ENCODE assay signal across 2 cellular contexts in genomic region chr12:45203767-45204166, GRCh38.
TF ChIP-seq lines count a peak whose summit lies in the region.

No MANE protein-coding gene starts in this region.

TF ChIP-seq in K562, 482 proteins besides CTCF, POLR2A, EP300 and RAD21:
- TF ChIP-seq SPI1 (IDR thresholded peaks at IDR 0.05; ENCODE audit: borderline replicate concordance, low read depth, low read length) (no peak), POU5F1 (IDR thresholded peaks at IDR 0.05; ENCODE audit: borderline replicate concordance, low read depth, low read length, partially characterized antibody) (no peak), CAMTA2 (CRISPR knock-in tag; conservative IDR thresholded peaks at IDR 0.05) (no peak), POLR2G (IDR thresholded peaks at IDR 0.05; ENCODE audit: low read depth, low read length) (no peak), HDGF (IDR thresholded peaks at IDR 0.05) (no peak), BACH1 (tag; IDR thresholded peaks at IDR 0.05) (no peak), CEBPG (CRISPR knock-in tag; IDR thresholded peaks at IDR 0.05) (no peak), CEBPG (tag; conservative IDR thresholded peaks at IDR 0.05 in 1 of 2, IDR thresholded peaks at IDR 0.05 in 1 of 2) (peak in 1 of 2 experiments; percentile 37; a peak in 1 of 4 replicates), CEBPB (tag; IDR thresholded peaks at IDR 0.05) (peak; percentile 73), CREM (IDR thresholded peaks at IDR 0.05; ENCODE audit: low read depth) (no peak), E2F3 (CRISPR knock-in tag; IDR thresholded peaks at IDR 0.05) (no peak)
- TF ChIP-seq, protein P1, sequence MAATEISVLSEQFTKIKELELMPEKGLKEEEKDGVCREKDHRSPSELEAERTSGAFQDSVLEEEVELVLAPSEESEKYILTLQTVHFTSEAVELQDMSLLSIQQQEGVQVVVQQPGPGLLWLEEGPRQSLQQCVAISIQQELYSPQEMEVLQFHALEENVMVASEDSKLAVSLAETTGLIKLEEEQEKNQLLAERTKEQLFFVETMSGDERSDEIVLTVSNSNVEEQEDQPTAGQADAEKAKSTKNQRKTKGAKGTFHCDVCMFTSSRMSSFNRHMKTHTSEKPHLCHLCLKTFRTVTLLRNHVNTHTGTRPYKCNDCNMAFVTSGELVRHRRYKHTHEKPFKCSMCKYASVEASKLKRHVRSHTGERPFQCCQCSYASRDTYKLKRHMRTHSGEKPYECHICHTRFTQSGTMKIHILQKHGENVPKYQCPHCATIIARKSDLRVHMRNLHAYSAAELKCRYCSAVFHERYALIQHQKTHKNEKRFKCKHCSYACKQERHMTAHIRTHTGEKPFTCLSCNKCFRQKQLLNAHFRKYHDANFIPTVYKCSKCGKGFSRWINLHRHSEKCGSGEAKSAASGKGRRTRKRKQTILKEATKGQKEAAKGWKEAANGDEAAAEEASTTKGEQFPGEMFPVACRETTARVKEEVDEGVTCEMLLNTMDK (IDR thresholded peaks at IDR 0.05; ENCODE audit: borderline replicate concordance, insufficient read depth, low read depth, low read length, poor library complexity, severe bottlenecking) = no peak

TF ChIP-seq in HepG2, 621 proteins besides CTCF, POLR2A, EP300 and RAD21 (continues in another document):
- TF ChIP-seq GATAD2A (CRISPR knock-in tag; IDR thresholded peaks at IDR 0.05) (peak; percentile 60; the same call in 1 of the 2 replicates), HOMEZ (CRISPR knock-in tag; IDR thresholded peaks at IDR 0.05; ENCODE audit: low read depth) (peak; percentile 93), HIC2 (CRISPR knock-in tag; IDR thresholded peaks at IDR 0.05; ENCODE audit: low read depth) (no peak), FOXP1 (IDR thresholded peaks at IDR 0.05) (no peak), FOXP1 (CRISPR knock-in tag; IDR thresholded peaks at IDR 0.05) (0 out of 2 replicates have a peak, but pooled peaks have one; percentile 11), POGZ (CRISPR knock-in tag; IDR thresholded peaks at IDR 0.05) (peak; percentile 57; the same call in 1 of the 2 replicates), CREM (IDR thresholded peaks at IDR 0.05) (peak; percentile 14; the same call in 1 of the 2 replicates), CREM (CRISPR knock-in tag; IDR thresholded peaks at IDR 0.05) (no peak), HMG20A (CRISPR knock-in tag; IDR thresholded peaks at IDR 0.05; ENCODE audit: borderline replicate concordance) (peak; percentile 44; the same call in 1 of the 2 replicates), RBAK (CRISPR knock-in tag; IDR thresholded peaks at IDR 0.05) (no peak), ZSCAN25 (CRISPR knock-in tag; IDR thresholded peaks at IDR 0.05) (no peak), RARA (CRISPR knock-in tag; IDR thresholded peaks at IDR 0.05) (peak; percentile 39), ZNF276 (CRISPR knock-in tag; IDR thresholded peaks at IDR 0.05; ENCODE audit: low read depth) (no peak), CEBPG (CRISPR knock-in tag; IDR thresholded peaks at IDR 0.05) (peak; percentile 86), PAXIP1 (CRISPR knock-in tag; conservative IDR thresholded peaks at IDR 0.05) (peak; percentile 61; the same call in 1 of the 2 replicates), ZNF331 (CRISPR knock-in tag; IDR thresholded peaks at IDR 0.05) (peak; percentile 33; the same call in 1 of the 2 replicates), PPARG (CRISPR knock-in tag; conservative IDR thresholded peaks at IDR 0.05) (peak; percentile 77), HNF4G (IDR thresholded peaks at IDR 0.05; ENCODE audit: borderline replicate concordance, low read depth, low read length) (peak; percentile 37; the same call in 1 of the 2 replicates), HNF4G (CRISPR knock-in tag; IDR thresholded peaks at IDR 0.05; ENCODE audit: borderline replicate concordance, low read depth) (no peak), HNF4A (CRISPR knock-in tag; IDR thresholded peaks at IDR 0.05) (peak; percentile 83), NCOR1 (IDR thresholded peaks at IDR 0.05; ENCODE audit: borderline replicate concordance, low read length) (peak; percentile 51; the same call in 1 of the 2 replicates), SP5 (CRISPR knock-in tag; IDR thresholded peaks at IDR 0.05; ENCODE audit: borderline replicate concordance, low read depth) (no peak), FOXA3 (CRISPR knock-in tag; IDR thresholded peaks at IDR 0.05) (0 out of 2 replicates have a peak, but pooled peaks have one; percentile 29), ATF6 (CRISPR knock-in tag; conservative IDR thresholded peaks at IDR 0.05) (no peak), EHMT2 (IDR thresholded peaks at IDR 0.05; ENCODE audit: borderline replicate concordance, low read depth, low read length) (peak; percentile 59; the same call in 1 of the 2 replicates), KAT2B (IDR thresholded peaks at IDR 0.05; ENCODE audit: borderline replicate concordance, low read depth, low read length) (no peak), FOXO1 (CRISPR knock-in tag; IDR thresholded peaks at IDR 0.05) (peak; percentile 13; the same call in 1 of the 2 replicates), NFIB (CRISPR knock-in tag; IDR thresholded peaks at IDR 0.05; ENCODE audit: borderline replicate concordance) (no peak), KLF16 (CRISPR knock-in tag; IDR thresholded peaks at IDR 0.05) (peak in 1 of 2 experiments; percentile 23; a peak in 1 of 4 replicates), FOSL1 (CRISPR knock-in tag; IDR thresholded peaks at IDR 0.05; ENCODE audit: borderline replicate concordance) (no peak), CREB1 (IDR thresholded peaks at IDR 0.05) (no peak), CREB1 (CRISPR knock-in tag; IDR thresholded peaks at IDR 0.05) (0 out of 2 replicates have a peak, but pooled peaks have one; percentile 16), SALL1 (CRISPR knock-in tag; IDR thresholded peaks at IDR 0.05) (peak; percentile 25; the same call in 1 of the 2 replicates), ZNF546 (CRISPR knock-in tag; conservative IDR thresholded peaks at IDR 0.05) (no peak), ZNF644 (CRISPR knock-in tag; IDR thresholded peaks at IDR 0.05; ENCODE audit: low read depth) (peak; percentile 63), SAP130 (CRISPR knock-in tag; IDR thresholded peaks at IDR 0.05; ENCODE audit: low read depth) (peak; percentile 39; the same call in 1 of the 2 replicates), SOX5 (CRISPR knock-in tag; IDR thresholded peaks at IDR 0.05; ENCODE audit: borderline replicate concordance) (peak; percentile 54; the same call in 1 of the 2 replicates), RXRB (CRISPR knock-in tag; IDR thresholded peaks at IDR 0.05; ENCODE audit: borderline replicate concordance) (peak; percentile 67; the same call in 1 of the 2 replicates), NFE2L2 (IDR thresholded peaks at IDR 0.05; ENCODE audit: low read length) (peak; percentile 59; the same call in 1 of the 2 replicates)
- TF ChIP-seq, protein P2, sequence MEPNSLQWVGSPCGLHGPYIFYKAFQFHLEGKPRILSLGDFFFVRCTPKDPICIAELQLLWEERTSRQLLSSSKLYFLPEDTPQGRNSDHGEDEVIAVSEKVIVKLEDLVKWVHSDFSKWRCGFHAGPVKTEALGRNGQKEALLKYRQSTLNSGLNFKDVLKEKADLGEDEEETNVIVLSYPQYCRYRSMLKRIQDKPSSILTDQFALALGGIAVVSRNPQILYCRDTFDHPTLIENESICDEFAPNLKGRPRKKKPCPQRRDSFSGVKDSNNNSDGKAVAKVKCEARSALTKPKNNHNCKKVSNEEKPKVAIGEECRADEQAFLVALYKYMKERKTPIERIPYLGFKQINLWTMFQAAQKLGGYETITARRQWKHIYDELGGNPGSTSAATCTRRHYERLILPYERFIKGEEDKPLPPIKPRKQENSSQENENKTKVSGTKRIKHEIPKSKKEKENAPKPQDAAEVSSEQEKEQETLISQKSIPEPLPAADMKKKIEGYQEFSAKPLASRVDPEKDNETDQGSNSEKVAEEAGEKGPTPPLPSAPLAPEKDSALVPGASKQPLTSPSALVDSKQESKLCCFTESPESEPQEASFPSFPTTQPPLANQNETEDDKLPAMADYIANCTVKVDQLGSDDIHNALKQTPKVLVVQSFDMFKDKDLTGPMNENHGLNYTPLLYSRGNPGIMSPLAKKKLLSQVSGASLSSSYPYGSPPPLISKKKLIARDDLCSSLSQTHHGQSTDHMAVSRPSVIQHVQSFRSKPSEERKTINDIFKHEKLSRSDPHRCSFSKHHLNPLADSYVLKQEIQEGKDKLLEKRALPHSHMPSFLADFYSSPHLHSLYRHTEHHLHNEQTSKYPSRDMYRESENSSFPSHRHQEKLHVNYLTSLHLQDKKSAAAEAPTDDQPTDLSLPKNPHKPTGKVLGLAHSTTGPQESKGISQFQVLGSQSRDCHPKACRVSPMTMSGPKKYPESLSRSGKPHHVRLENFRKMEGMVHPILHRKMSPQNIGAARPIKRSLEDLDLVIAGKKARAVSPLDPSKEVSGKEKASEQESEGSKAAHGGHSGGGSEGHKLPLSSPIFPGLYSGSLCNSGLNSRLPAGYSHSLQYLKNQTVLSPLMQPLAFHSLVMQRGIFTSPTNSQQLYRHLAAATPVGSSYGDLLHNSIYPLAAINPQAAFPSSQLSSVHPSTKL (CRISPR knock-in tag; IDR thresholded peaks at IDR 0.05) = peak; percentile 85
- TF ChIP-seq, protein P3, sequence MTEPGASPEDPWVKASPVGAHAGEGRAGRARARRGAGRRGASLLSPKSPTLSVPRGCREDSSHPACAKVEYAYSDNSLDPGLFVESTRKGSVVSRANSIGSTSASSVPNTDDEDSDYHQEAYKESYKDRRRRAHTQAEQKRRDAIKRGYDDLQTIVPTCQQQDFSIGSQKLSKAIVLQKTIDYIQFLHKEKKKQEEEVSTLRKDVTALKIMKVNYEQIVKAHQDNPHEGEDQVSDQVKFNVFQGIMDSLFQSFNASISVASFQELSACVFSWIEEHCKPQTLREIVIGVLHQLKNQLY (CRISPR knock-in tag; IDR thresholded peaks at IDR 0.05) = 0 out of 2 replicates have a peak, but pooled peaks have one; percentile 47
